28 cellular contexts compared by ENCODE assay signal in genomic region chr13:101738336-101738735, GRCh38.
DNase-seq lines count a peak whose midpoint lies in the region; ATAC-seq, FAIRE-seq and TF ChIP-seq lines count a peak whose summit lies in the region.
"Had no signal": no experiment of that assay in that cellular context is flagged by ENCODE, and none has a peak within 500 bp of the region (broad histone marks: within the 10 kb centered on the region; RNA-seq: fewer than 3 reads in every experiment).

No MANE protein-coding gene starts in this region.

- H3K4me1 Mint-ChIP-seq in natural killer cell = no peaks in the 10 kb centered on the region
- H3K4me1 Mint-ChIP-seq: CD14-positive monocyte; CD4-positive, alpha-beta memory T cell; CD4-positive, CD25-positive, alpha-beta regulatory T cell; CD8-positive, alpha-beta memory T cell had no signal

- no peak overlapping the region for H2BK12ac ChIP-seq in H1 (ENCODE audit: low read depth, low read length)

- TF ChIP-seq POLR2A in HepG2 (IDR thresholded peaks at IDR 0.05; ENCODE audit: insufficient read depth in 1 of 2, low read depth in 2 of 2, low read length in 2 of 2) (no peak), H1 (IDR thresholded peaks at IDR 0.05; ENCODE audit: control extremely low read depth in 1 of 2, low read depth in 2 of 2, low read length in 2 of 2) (no peak), right lobe of liver (IDR thresholded peaks at IDR 0.05) (no peak)

- no peak overlapping the region for H3K56ac ChIP-seq in H1 (replicated peaks; ENCODE audit: insufficient read length, low read depth, low read length)

- no peak overlapping the region for H2BK15ac ChIP-seq in H1 (ENCODE audit: low read length)

- TF ChIP-seq EP300 in HepG2 (IDR thresholded peaks at IDR 0.05; ENCODE audit: low read depth in 2 of 2, low read length in 2 of 2) (no peak), HepG2 (CRISPR knock-in tag; IDR thresholded peaks at IDR 0.05; ENCODE audit: borderline replicate concordance) (no peak), H1 (IDR thresholded peaks at IDR 0.05; ENCODE audit: borderline replicate concordance in 1 of 2, low read depth in 2 of 2, low read length in 2 of 2) (no peak)

- H3K23ac ChIP-seq in H1 (ENCODE audit: insufficient read length) = no peak overlapping the region

- TF ChIP-seq CTCF in liver (IDR thresholded peaks at IDR 0.05; ENCODE audit: low read depth, low read length, missing input control) (no peak), HepG2 (CRISPR knock-in tag; IDR thresholded peaks at IDR 0.05) (no peak), H1 (IDR thresholded peaks at IDR 0.05; ENCODE audit: control extremely low read depth in 1 of 3, insufficient read depth in 1 of 3, low read depth in 1 of 3, low read length in 3 of 3) (no peak), hepatocyte (IDR thresholded peaks at IDR 0.05; ENCODE audit: poor library complexity) (no peak), right lobe of liver (IDR thresholded peaks at IDR 0.05) (no peak), natural killer cell (IDR thresholded peaks at IDR 0.05) (no peak)

- no peak for FAIRE-seq in HepG2 (lab: Jason Lieb, UNC)
- FAIRE-seq in H1 (lab: Jason Lieb, UNC) = no peak
- FAIRE-seq: GM12878, GM12892, GM18507 had no signal

- no peaks in the 10 kb centered on the region for H3K79me1 ChIP-seq in H1 (ENCODE audit: low read depth, low read length)

- H3K4me3 Mint-ChIP-seq in natural killer cell = no peak overlapping the region
- H3K4me3 Mint-ChIP-seq: CD14-positive monocyte; CD4-positive, alpha-beta memory T cell; CD4-positive, CD25-positive, alpha-beta regulatory T cell; CD8-positive, alpha-beta memory T cell had no signal

- peaks cover 3 to 4% of the 10 kb centered on the region in 2 donors for H3K9me3 Mint-ChIP-seq in natural killer cell
- H3K9me3 Mint-ChIP-seq: CD4-positive, alpha-beta memory T cell; CD4-positive, CD25-positive, alpha-beta regulatory T cell; CD8-positive, alpha-beta memory T cell had no signal

- no peaks in the 10 kb centered on the region for H3K23me2 ChIP-seq in H1 (ENCODE audit: low read depth, low read length)

- TF ChIP-seq RAD21 in liver (IDR thresholded peaks at IDR 0.05) (peak; percentile 32 to 54), HepG2 (CRISPR knock-in tag; IDR thresholded peaks at IDR 0.05) (no peak), H1 (IDR thresholded peaks at IDR 0.05 in 1 of 2, conservative IDR thresholded peaks at IDR 0.05 in 1 of 2; ENCODE audit: low read depth in 2 of 2, low read length in 2 of 2) (no peak)

- no peak overlapping the region for H3K18ac ChIP-seq in H1 (ENCODE audit: extremely low read depth, low read length)

- H3K14ac ChIP-seq in H1 (ENCODE audit: insufficient read length) = no peak overlapping the region

- no peaks in the 10 kb centered on the region for H3K36me3 Mint-ChIP-seq in natural killer cell
- H3K36me3 Mint-ChIP-seq: CD14-positive monocyte; CD4-positive, alpha-beta memory T cell; CD4-positive, CD25-positive, alpha-beta regulatory T cell; CD8-positive, alpha-beta memory T cell had no signal

- no peaks in the 10 kb centered on the region for H3K27me3 Mint-ChIP-seq in natural killer cell (ENCODE audit: low read depth in 2 of 2)
- H3K27me3 Mint-ChIP-seq: CD4-positive, alpha-beta memory T cell had no signal

- intact Hi-C loops in HepG2 (cut with micrococcal nuclease; ENCODE audit: unreplicated experiment) = no loop called here
- intact Hi-C loops in right lobe of liver (cut with DNase I) = no loop called here
- intact Hi-C loops in natural killer cell (cut with micrococcal nuclease) = no loop called here

- no peak overlapping the region for H2BK5ac ChIP-seq in H1 (ENCODE audit: low read depth, low read length)

- H4K8ac ChIP-seq in H1 (ENCODE audit: extremely low read depth, insufficient read depth, low read length) = no peak overlapping the region

- H3K36me3 ChIP-seq in liver (ENCODE audit: control insufficient read depth in 4 of 4, insufficient read depth in 3 of 4, low read depth in 1 of 4, low read length in 3 of 4) = no peaks in the 10 kb centered on the region
- no peaks in the 10 kb centered on the region for H3K36me3 ChIP-seq in HepG2 (replicated peaks in 1 of 2; ENCODE audit: control insufficient read depth in 1 of 2, insufficient read depth in 2 of 2, low read length in 2 of 2)
- H3K36me3 ChIP-seq in H1 (ENCODE audit: control insufficient read depth in 2 of 4, insufficient read depth in 4 of 4, low read length in 3 of 4) = no peaks in the 10 kb centered on the region
- no peaks in the 10 kb centered on the region for H3K36me3 ChIP-seq in hepatocyte (replicated peaks; ENCODE audit: insufficient read depth, low read depth)
- H3K36me3 ChIP-seq in right lobe of liver = no peaks in the 10 kb centered on the region
- H3K36me3 ChIP-seq: BE2C, BLaER1 had no signal

- no peak overlapping the region for H2AFZ ChIP-seq in HepG2 (ENCODE audit: low read length)
- no peak overlapping the region for H2AFZ ChIP-seq in H1 (ENCODE audit: low read length)
- H2AFZ ChIP-seq in hepatocyte = no peak overlapping the region

- ATAC-seq in HepG2 (no peak), right lobe of liver (peak; percentile 43 to 72 (median 59)), natural killer cell (no peak)
- ATAC-seq: GM12878 had no signal

- H2BK20ac ChIP-seq in H1 (ENCODE audit: low read length) = no peak overlapping the region

- no peaks in the 10 kb centered on the region for H3K9me3 ChIP-seq in liver (ENCODE audit: control insufficient read depth in 4 of 4, low read length in 3 of 4)
- H3K9me3 ChIP-seq in HepG2 (ENCODE audit: low read length) = no peaks in the 10 kb centered on the region
- no peaks in the 10 kb centered on the region for H3K9me3 ChIP-seq in H1 (ENCODE audit: insufficient read depth in 2 of 2, low read depth in 1 of 2, low read length in 1 of 2)
- no peaks in the 10 kb centered on the region for H3K9me3 ChIP-seq in hepatocyte (ENCODE audit: low read depth)
- no peaks in the 10 kb centered on the region for H3K9me3 ChIP-seq in right lobe of liver
- H3K9me3 ChIP-seq: BE2C, BLaER1 had no signal

- H3K79me2 ChIP-seq in HepG2 (ENCODE audit: insufficient read depth, low read length) (no peaks in the 10 kb centered on the region), H1 (ENCODE audit: control insufficient read depth in 1 of 2, insufficient read depth in 2 of 2, low read length in 2 of 2) (no peaks in the 10 kb centered on the region), hepatocyte (no peaks in the 10 kb centered on the region)

- H3K27ac ChIP-seq in liver (ENCODE audit: low read depth in 1 of 2, low read length in 2 of 2) (peak overlapping the region; percentile 57 to 81), HepG2 (ENCODE audit: extremely low read length, insufficient read depth, low read length) (no peak overlapping the region), H1 (ENCODE audit: low read depth, low read length) (no peak overlapping the region), hepatocyte (no peak overlapping the region), right lobe of liver (peak overlapping the region; percentile 28 to 95 (median 93))
- H3K27ac ChIP-seq: BLaER1 had no signal

- peak overlapping the region in 1 of 2 donors; percentile 56 for H3K9ac ChIP-seq in liver (ENCODE audit: low read depth in 1 of 2, low read length in 2 of 2)
- no peak overlapping the region for H3K9ac ChIP-seq in HepG2 (ENCODE audit: insufficient read depth, low read depth, low read length)
- H3K9ac ChIP-seq in H1 (replicated peaks in 1 of 4; ENCODE audit: extremely low read depth in 1 of 4, low read depth in 3 of 4, low read length in 3 of 4) = no peak overlapping the region
- H3K9ac ChIP-seq: BLaER1 had no signal

- CTCF ChIA-PET in HepG2 (lab: Yijun Ruan, JAX; ENCODE audit: low intra/inter-chr PET ratio, low total read pairs) = no interaction called here
- CTCF ChIA-PET in H1 (lab: Charles Lee; ENCODE audit: partially characterized antibody) = no interaction called here

- H4K20me1 ChIP-seq in HepG2 (ENCODE audit: insufficient read depth, low read length) (no peaks in the 10 kb centered on the region), H1 (replicated peaks in 1 of 2; ENCODE audit: control insufficient read depth in 1 of 2, insufficient read depth in 2 of 2, low read length in 2 of 2) (no peaks in the 10 kb centered on the region), hepatocyte (ENCODE audit: insufficient read depth, poor library complexity, severe bottlenecking) (no peaks in the 10 kb centered on the region)
- H4K20me1 ChIP-seq: BLaER1 had no signal

- H4K5ac ChIP-seq in H1 (ENCODE audit: insufficient read length, low read depth, low read length) = no peak overlapping the region

- no peak overlapping the region for H3K27ac Mint-ChIP-seq in natural killer cell
- H3K27ac Mint-ChIP-seq: CD14-positive monocyte; CD4-positive, alpha-beta memory T cell; CD4-positive, CD25-positive, alpha-beta regulatory T cell; CD8-positive, alpha-beta memory T cell had no signal

- 37% methylated on average over 2 of the region's 2 CpGs for WGBS in liver
- 0% methylated on average over 2 of the region's 2 CpGs for WGBS in HepG2 (ENCODE audit: low lambda C conversion rate)
- 96% methylated on average over 2 of the region's 2 CpGs; no CpG with 5 or more reads in 1 of the 2 experiments for WGBS in H1 (ENCODE audit: extremely low coverage in 1 of 2, insufficient coverage in 1 of 2, insufficient read length in 1 of 2, insufficient replicate concordance in 2 of 2, low coverage in 1 of 2, low lambda C conversion rate in 2 of 2, missing lambda C conversion rate in 1 of 2), 2 experiments
- WGBS in hepatocyte (ENCODE audit: low lambda C conversion rate, missing lambda C conversion rate) = 70% methylated on average over 2 of the region's 2 CpGs
- 34% methylated on average over 2 of the region's 2 CpGs for WGBS in right lobe of liver (ENCODE audit: insufficient coverage, low coverage, low lambda C conversion rate, missing lambda C conversion rate)

- H3K4me1 ChIP-seq in liver (ENCODE audit: control insufficient read depth in 4 of 4, insufficient read depth in 4 of 4, low read length in 3 of 4) (peaks cover 2 to 26% (median 10%) of the 10 kb centered on the region in 4 donors), HepG2 (ENCODE audit: insufficient read depth, low read length) (peaks cover 13% of the 10 kb centered on the region; the same call in 1 of the 2 replicates), H1 (replicated peaks in 1 of 4; ENCODE audit: control insufficient read depth in 3 of 4, insufficient read depth in 4 of 4, low read length in 3 of 4) (no peaks in the 10 kb centered on the region), hepatocyte (ENCODE audit: insufficient read depth) (no peaks in the 10 kb centered on the region), right lobe of liver (peaks cover 0 to 32% (median 12%) of the 10 kb centered on the region in 4 donors)
- H3K4me1 ChIP-seq: BLaER1 had no signal

- POLR2A ChIA-PET in HepG2 (lab: Yijun Ruan, JAX) (no interaction called here), H1 (lab: Charles Lee; ENCODE audit: partially characterized antibody) (no interaction called here)

- H3K27me3 ChIP-seq in liver (ENCODE audit: control insufficient read depth in 4 of 4, insufficient read depth in 4 of 4, low read length in 3 of 4) (no peaks in the 10 kb centered on the region), HepG2 (ENCODE audit: control insufficient read depth in 1 of 2, insufficient read depth in 2 of 2, low read length in 2 of 2) (no peaks in the 10 kb centered on the region), H1 (replicated peaks in 1 of 4; ENCODE audit: control insufficient read depth in 3 of 4, extremely low read depth in 1 of 4, insufficient read depth in 3 of 4, low read length in 3 of 4) (no peaks in the 10 kb centered on the region), hepatocyte (no peaks in the 10 kb centered on the region), right lobe of liver (no peaks in the 10 kb centered on the region)
- H3K27me3 ChIP-seq: BE2C, BLaER1 had no signal

- no TSS peak for BruUV-seq in HepG2 (replicated peaks; lab: Mats Ljungman, UMichigan)

- peak overlapping the region; percentile 43 for H2BK120ac ChIP-seq in H1 (replicated peaks; ENCODE audit: low read depth, low read length)

- DNase-seq in HepG2 (ENCODE audit: low spot score) = no peak
- no peak for DNase-seq in H1 (ENCODE audit: low read depth in 1 of 2, low spot score in 2 of 2)
- no peak for DNase-seq in hepatocyte (ENCODE audit: low spot score)
- DNase-seq in right lobe of liver = no peak
- DNase-seq in stimulated activated CD4-positive, alpha-beta T cell treated with anti-CD3 and anti-CD28 coated beads, Interleukin-1b, Interleukin-23, amount 100 ng/mL, for 48 hours = no peak
- no peak for DNase-seq in natural killer cell
- no peak for DNase-seq in SIG-M5 treated with dmso at 0.1 percent for 504 hours (lab: John Stamatoyannopoulos, UW; ENCODE audit: unreplicated experiment)
- DNase-seq: 8988T; ACHN; BE2C; C1 segment of cervical spinal cord; CD4-positive, alpha-beta memory T cell; CD4-positive, CD25-positive, alpha-beta regulatory T cell; CD8-positive, alpha-beta memory T cell; COR-L47; DMS 273 treated with DMSO at 0.1 percent for 48 hours; DMS153; DMS53; DMS79; DND-41; EL; GDM1 had no signal

- no peak overlapping the region for H4K91ac ChIP-seq in H1 (replicated peaks; ENCODE audit: insufficient read length, low read length)

- in situ Hi-C loops in HepG2 (cut with HindIII; ENCODE audit: extremely low pct_ligation_motif_present, low pct_unique_long_range_greater_than_20kb) = no loop called here

- H3K4me2 ChIP-seq in HepG2 (ENCODE audit: low read depth, low read length) = no peak overlapping the region
- H3K4me2 ChIP-seq in H1 (ENCODE audit: insufficient read depth in 1 of 2, low read depth in 2 of 2, low read length in 2 of 2) = no peak overlapping the region
- H3K4me2 ChIP-seq in hepatocyte = peak overlapping the region; percentile 8
- H3K4me2 ChIP-seq: BLaER1 had no signal

- H2AK5ac ChIP-seq in H1 (ENCODE audit: low read depth, low read length) = no peak overlapping the region

- H3K4me3 ChIP-seq in liver (ENCODE audit: low read depth in 1 of 3, low read length in 3 of 3) (no peak overlapping the region), HepG2 (replicated peaks in 1 of 3; ENCODE audit: insufficient read depth in 1 of 3, low read depth in 2 of 3, low read length in 3 of 3) (no peak overlapping the region), H1 (ENCODE audit: extremely low read depth in 1 of 4, insufficient read depth in 2 of 4, low read depth in 3 of 4, low read length in 4 of 4) (no peak overlapping the region), hepatocyte (no peak overlapping the region), right lobe of liver (no peak overlapping the region)
- H3K4me3 ChIP-seq: BLaER1, GM12878 had no signal

- H3K4ac ChIP-seq in H1 (replicated peaks; ENCODE audit: insufficient read length, low read depth, low read length) = no peak overlapping the region

- no peaks in the 10 kb centered on the region for H3K9me2 ChIP-seq in hepatocyte (replicated peaks; ENCODE audit: insufficient read depth)

Comparison
In these comparisons a context has a peak if more than half of its experiments do, and no peak if none do; other contexts are left out.
1. H3K27ac ChIP-seq: peak in liver (2 of 2) and right lobe of liver (3 of 3); none in HepG2 (single experiment), H1 (single experiment) and hepatocyte (single experiment).
2. ATAC-seq: peak in right lobe of liver (4 of 4); none in HepG2 (single experiment) and natural killer cell (0 of 3).